ENCODE assay signal across 8 cellular contexts in the genomic region with DNA sequence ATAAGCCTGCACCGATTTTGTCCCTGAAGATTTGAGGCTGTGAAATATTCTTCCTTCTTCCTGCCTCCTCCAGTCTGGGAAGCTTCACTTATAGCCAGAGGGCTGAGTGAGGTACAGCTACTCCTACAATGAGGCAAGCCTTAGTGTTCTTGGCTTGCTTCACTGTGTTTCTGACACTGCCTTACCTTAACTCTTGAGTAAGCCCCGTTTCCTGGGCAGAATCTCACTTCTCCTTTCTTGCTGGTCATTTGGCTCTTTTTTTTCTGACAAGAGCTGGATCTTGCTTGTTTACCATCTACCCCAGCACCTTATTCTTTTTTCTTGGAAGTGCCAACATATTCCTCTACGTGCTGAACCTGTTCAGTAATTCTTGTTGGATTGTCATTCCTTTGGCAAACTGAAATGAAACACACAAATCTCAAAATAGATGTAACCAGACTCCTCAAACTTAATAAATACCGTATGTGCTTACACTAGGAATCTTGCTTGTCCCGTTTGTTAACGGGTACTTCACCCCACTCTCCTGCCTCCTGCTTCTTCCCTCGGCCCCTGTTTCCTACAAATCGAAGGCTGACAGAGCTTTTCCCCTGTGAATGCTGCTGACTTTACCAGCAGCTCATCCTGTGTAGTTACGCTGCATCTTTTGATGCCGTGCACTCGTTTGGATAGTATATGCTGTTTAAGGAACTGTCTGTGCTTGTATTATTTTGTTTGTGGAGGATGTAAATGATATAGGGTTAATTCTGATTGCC.
DNase-seq lines count a peak whose midpoint lies in the region; ATAC-seq and TF ChIP-seq lines count a peak whose summit lies in the region.

No MANE protein-coding gene starts in this region.

- TF ChIP-seq POLR2A in prostate gland (IDR thresholded peaks at IDR 0.05): peak; percentile 14

- H4K20me1 ChIP-seq in BLaER1: peaks cover 100% of the 10 kb centered on the region

- peak overlapping the region; percentile 61 for H3K4me2 ChIP-seq in BLaER1

- H3K36me3 ChIP-seq in BLaER1 (peaks cover 7% of the 10 kb centered on the region; the same call in 1 of the 2 replicates), prostate gland (no peaks in the 10 kb centered on the region)

- H3K4me1 ChIP-seq in BLaER1: peaks cover 86% of the 10 kb centered on the region
- H3K4me1 ChIP-seq in prostate gland (replicated peaks): peaks cover 7% of the 10 kb centered on the region

- H3K27me3 ChIP-seq in BLaER1 (no peaks in the 10 kb centered on the region), prostate gland (replicated peaks; ENCODE audit: insufficient read depth) (no peaks in the 10 kb centered on the region)

- DNase-seq in caudate nucleus (lab: John Stamatoyannopoulos, UW) (peak in 3 of 61 donors; percentile 15 to 56 (median 20)), prostate gland (ENCODE audit: low spot score) (peak; percentile 66), NCI-H345 treated with DMSO at 0.1 percent for 48 hours (lab: John Stamatoyannopoulos, UW; ENCODE audit: unreplicated experiment) (no peak), hepatic stellate cell (ENCODE audit: low spot score) (no peak)
- DNase-seq in stimulated activated CD4-positive, alpha-beta T cell treated with anti-CD3 and anti-CD28 coated beads, Interleukin-1b, Interleukin-23, amount 100 ng/mL, for 48 hours: no peak

- peak; percentile 95 for ATAC-seq in GM21367 (IDR thresholded peaks at IDR 0.05; ENCODE audit: unreplicated experiment)
- peak; percentile 86 for ATAC-seq in HG03558 (IDR thresholded peaks at IDR 0.05; ENCODE audit: extremely low read depth, unreplicated experiment)

- WGBS in prostate gland: 7% methylated on average over 11 of the region's 11 CpGs

- 0 out of 2 replicates have a peak overlapping the region, but pooled peaks have one; percentile 2 for H3K9ac ChIP-seq in BLaER1

- no peak for TF ChIP-seq CTCF in prostate gland (IDR thresholded peaks at IDR 0.05)

- H3K4me3 ChIP-seq in BLaER1 (no peak overlapping the region), prostate gland (no peak overlapping the region)

- H3K27ac ChIP-seq in BLaER1 (peak overlapping the region; percentile 19; the same call in 1 of the 2 replicates), caudate nucleus (ENCODE audit: low read depth, low read length) (peak overlapping the region; percentile 98), prostate gland (peak overlapping the region; percentile 21 to 66)

- H3K9me3 ChIP-seq in BLaER1: no peaks in the 10 kb centered on the region
- H3K9me3 ChIP-seq in prostate gland: no peaks in the 10 kb centered on the region

- intact Hi-C loops in prostate gland (cut with DNase I): loop anchor here (5.0 kb wide), 2 partner anchors 70 to 130 kb away; partner anchors contain the start of gene FMNL2

Comparison
In these comparisons a context has a peak if more than half of its experiments do, and no peak if none do; other contexts are left out.
1. H3K27ac ChIP-seq: peak in every context shown above with its lines; median percentile 98 in caudate nucleus; 44 in prostate gland; 19 in BLaER1.